20 cellular contexts compared by ENCODE assay signal in the genomic region with DNA sequence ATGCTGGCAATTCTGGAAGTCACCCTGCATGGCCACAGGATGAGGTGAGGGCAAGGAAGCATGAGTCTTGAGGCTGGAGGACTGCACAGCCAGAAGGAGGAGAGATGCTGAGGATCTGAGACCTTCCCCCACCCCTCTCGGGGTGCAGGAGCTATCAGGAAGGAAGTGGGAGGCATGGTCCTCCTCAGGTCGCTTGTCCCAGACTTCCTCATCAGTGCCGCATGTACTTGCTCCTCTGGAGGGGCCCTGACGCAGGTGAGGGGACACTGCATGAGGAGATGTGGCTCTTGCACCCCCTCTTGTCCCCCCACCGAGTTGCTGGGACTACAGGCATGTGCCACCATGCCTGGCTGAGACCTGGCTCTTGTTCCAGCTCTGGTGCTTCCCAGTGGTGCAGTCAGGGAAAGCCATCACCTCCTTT. TPM values are rescaled to one million over a fixed set of nuclear protein-coding genes. Genes with fewer than 3 reads are reported as not detected.
DNase-seq lines count a peak whose midpoint lies in the region; ATAC-seq and TF ChIP-seq lines count a peak whose summit lies in the region.
"Had no signal": no experiment of that assay in that cellular context is flagged by ENCODE, and none has a peak within 500 bp of the region (broad histone marks: within the 10 kb centered on the region; RNA-seq: fewer than 3 reads in every experiment).

No MANE protein-coding gene starts in this region.

- no peaks in the 10 kb centered on the region for H3K9me3 Mint-ChIP-seq in activated T-cell treated with anti-CD3 and anti-CD28 coated beads, Interleukin-2, amount 50 U/mL, for 24 hours
- H3K9me3 Mint-ChIP-seq: H9 had no signal

- intact Hi-C loops in colonic mucosa (cut with DNase I) (loop anchor here (5.0 kb wide), 1 partner anchor 86 kb away; no protein-coding TSS in a partner anchor), posterior vena cava (cut with DNase I) (loop anchor here (5.0 to 10.0 kb wide), 3 partner anchors 758 to 1021 kb away; no protein-coding TSS in a partner anchor)

- in situ Hi-C loops in KBM-7 (cut with MboI; ENCODE audit: low pct_unique_long_range_greater_than_20kb, low sequenced_read_pairs): no loop called here

- no peaks in the 10 kb centered on the region for H3K36me3 ChIP-seq in BLaER1 treated with 17β-estradiol and CSF1 and Interleukin-3, amounts not matched to agents 10 nM and 100 nM
- no peaks in the 10 kb centered on the region for H3K36me3 ChIP-seq in colonic mucosa
- H3K36me3 ChIP-seq: ascending aorta, heart left ventricle had no signal

- H3K9ac ChIP-seq in BLaER1 treated with 17β-estradiol and CSF1 and Interleukin-3, amounts not matched to agents 10 nM and 100 nM: no peak overlapping the region
- no peak overlapping the region for H3K9ac ChIP-seq in colonic mucosa (ENCODE audit: low read depth in 2 of 2, low read length in 2 of 2)

- no peak overlapping the region for H3K27ac Mint-ChIP-seq in activated T-cell treated with anti-CD3 and anti-CD28 coated beads, Interleukin-2, amount 50 U/mL, for 24 hours
- H3K27ac Mint-ChIP-seq: activated CD4-positive, alpha-beta T cell treated with anti-CD3 and anti-CD28 coated beads for 36 hours; H9 had no signal

- H3K27me3 ChIP-seq in BLaER1 treated with 17β-estradiol and CSF1 and Interleukin-3, amounts not matched to agents 10 nM and 100 nM: peaks cover 0 to 7% (median 2%) of the 10 kb centered on the region in 11 experiments; a peak in 9 of 22 replicates
- no peaks in the 10 kb centered on the region for H3K27me3 ChIP-seq in colonic mucosa
- H3K27me3 ChIP-seq: ascending aorta, heart left ventricle had no signal

- H3K4me1 ChIP-seq in BLaER1 treated with 17β-estradiol and CSF1 and Interleukin-3, amounts not matched to agents 10 nM and 100 nM: peaks cover 27 to 53% (median 31%) of the 10 kb centered on the region in 10 experiments
- peaks cover 17% of the 10 kb centered on the region for H3K4me1 ChIP-seq in colonic mucosa

- TF ChIP-seq CTCF in colonic mucosa (IDR thresholded peaks at IDR 0.05): no peak

- DNase-seq in KBM-7: peak; percentile 58
- peak; percentile 21 for DNase-seq in colonic mucosa
- peak; percentile 46 for DNase-seq in posterior vena cava (ENCODE audit: low spot score)
- no peak for DNase-seq in stimulated activated naive CD8-positive, alpha-beta T cell treated with anti-CD3 and anti-CD28 coated beads, Interleukin-15, Interleukin-2, amounts not matched to agents 100 U/mL and 50 U/mL, for 24 hours
- DNase-seq in activated T-cell treated with anti-CD3 and anti-CD28 coated beads, Interleukin-2, amount 50 U/mL, for 24 hours: no peak
- DNase-seq in activated naive CD4-positive, alpha-beta T cell treated with Interleukin-2 at 50 U/mL for 16 hours: no peak
- DNase-seq: activated CD4-positive, alpha-beta T cell treated with anti-CD3 and anti-CD28 coated beads for 36 hours; activated CD8-positive, alpha-beta memory T cell treated with anti-CD3 and anti-CD28 coated beads, Interleukin-2, amount 50 U/mL, for 4 hours; EL; H9; KG1; NCI-H1105 treated with DMSO at 0.1 percent for 48 hours; NCI-H2171; NCI-H774; PC-3; stimulated activated naive CD4-positive, alpha-beta T cell had no signal

- ATAC-seq in stimulated activated naive CD8-positive, alpha-beta T cell treated with anti-CD3 and anti-CD28 coated beads, Interleukin-15, Interleukin-2, amounts not matched to agents 100 U/mL and 50 U/mL, for 24 hours: no peak
- ATAC-seq in GM18498 (IDR thresholded peaks at IDR 0.05; ENCODE audit: unreplicated experiment): no peak
- ATAC-seq: activated CD4-positive, alpha-beta T cell treated with anti-CD3 and anti-CD28 coated beads for 36 hours; heart left ventricle; PC-3 had no signal

- H3K4me1 Mint-ChIP-seq in activated T-cell treated with anti-CD3 and anti-CD28 coated beads, Interleukin-2, amount 50 U/mL, for 24 hours (ENCODE audit: low read depth): peaks cover 35% of the 10 kb centered on the region

- H4K20me1 ChIP-seq in BLaER1 treated with 17β-estradiol and CSF1 and Interleukin-3, amounts not matched to agents 10 nM and 100 nM: peaks cover 0 to 8% (median 0%) of the 10 kb centered on the region in 11 experiments; a peak in 3 of 22 replicates

- no peak overlapping the region for H3K27ac ChIP-seq in BLaER1 treated with 17β-estradiol and CSF1 and Interleukin-3, amounts not matched to agents 10 nM and 100 nM
- no peak overlapping the region for H3K27ac ChIP-seq in colonic mucosa
- H3K27ac ChIP-seq: ascending aorta, heart left ventricle had no signal

- no peaks in the 10 kb centered on the region for H3K9me3 ChIP-seq in BLaER1 treated with 17β-estradiol and CSF1 and Interleukin-3, amounts not matched to agents 10 nM and 100 nM (replicated peaks in 1 of 11)
- no peaks in the 10 kb centered on the region for H3K9me3 ChIP-seq in colonic mucosa
- H3K9me3 ChIP-seq: ascending aorta, heart left ventricle had no signal

- H3K4me3 Mint-ChIP-seq in activated T-cell treated with anti-CD3 and anti-CD28 coated beads, Interleukin-2, amount 50 U/mL, for 24 hours: no peak overlapping the region
- H3K4me3 Mint-ChIP-seq: activated CD4-positive, alpha-beta T cell treated with anti-CD3 and anti-CD28 coated beads for 36 hours; H9 had no signal

- no peaks in the 10 kb centered on the region for H3K36me3 Mint-ChIP-seq in activated T-cell treated with anti-CD3 and anti-CD28 coated beads, Interleukin-2, amount 50 U/mL, for 24 hours (ENCODE audit: low read depth)

- peak overlapping the region; percentile 45 to 80 (median 71) for H3K4me2 ChIP-seq in BLaER1 treated with 17β-estradiol and CSF1 and Interleukin-3, amounts not matched to agents 10 nM and 100 nM

- no peak overlapping the region for H3K4me3 ChIP-seq in BLaER1 treated with 17β-estradiol and CSF1 and Interleukin-3, amounts not matched to agents 10 nM and 100 nM
- H3K4me3 ChIP-seq in colonic mucosa: no peak overlapping the region
- H3K4me3 ChIP-seq: ascending aorta, heart left ventricle had no signal

- no peaks in the 10 kb centered on the region for H3K27me3 Mint-ChIP-seq in activated T-cell treated with anti-CD3 and anti-CD28 coated beads, Interleukin-2, amount 50 U/mL, for 24 hours
- H3K27me3 Mint-ChIP-seq: activated CD4-positive, alpha-beta T cell treated with anti-CD3 and anti-CD28 coated beads for 36 hours had no signal

RNA-seq across cellular contexts. Expression of gene ZMIZ1, which starts 5.7 kb away (rescaled TPM):
- total RNA-seq in colonic mucosa: 10 to 100 TPM; 51.0 to 54.0 TPM
- 10 to 100 TPM; 61.5 to 62.6 TPM for total RNA-seq in posterior vena cava

Comparison
In these comparisons a context has a peak if more than half of its experiments do, and no peak if none do; other contexts are left out.
1. DNase-seq: peak in KBM-7 (single experiment), colonic mucosa (single experiment) and posterior vena cava (single experiment); none in stimulated activated naive CD8-positive, alpha-beta T cell treated with anti-CD3 and anti-CD28 coated beads, Interleukin-15, Interleukin-2, amounts not matched to agents 100 U/mL and 50 U/mL, for 24 hours (single experiment), activated T-cell treated with anti-CD3 and anti-CD28 coated beads, Interleukin-2, amount 50 U/mL, for 24 hours (single experiment) and activated naive CD4-positive, alpha-beta T cell treated with Interleukin-2 at 50 U/mL for 16 hours (single experiment).